ENCODE assay signal across 9 cellular contexts in the genomic region with DNA sequence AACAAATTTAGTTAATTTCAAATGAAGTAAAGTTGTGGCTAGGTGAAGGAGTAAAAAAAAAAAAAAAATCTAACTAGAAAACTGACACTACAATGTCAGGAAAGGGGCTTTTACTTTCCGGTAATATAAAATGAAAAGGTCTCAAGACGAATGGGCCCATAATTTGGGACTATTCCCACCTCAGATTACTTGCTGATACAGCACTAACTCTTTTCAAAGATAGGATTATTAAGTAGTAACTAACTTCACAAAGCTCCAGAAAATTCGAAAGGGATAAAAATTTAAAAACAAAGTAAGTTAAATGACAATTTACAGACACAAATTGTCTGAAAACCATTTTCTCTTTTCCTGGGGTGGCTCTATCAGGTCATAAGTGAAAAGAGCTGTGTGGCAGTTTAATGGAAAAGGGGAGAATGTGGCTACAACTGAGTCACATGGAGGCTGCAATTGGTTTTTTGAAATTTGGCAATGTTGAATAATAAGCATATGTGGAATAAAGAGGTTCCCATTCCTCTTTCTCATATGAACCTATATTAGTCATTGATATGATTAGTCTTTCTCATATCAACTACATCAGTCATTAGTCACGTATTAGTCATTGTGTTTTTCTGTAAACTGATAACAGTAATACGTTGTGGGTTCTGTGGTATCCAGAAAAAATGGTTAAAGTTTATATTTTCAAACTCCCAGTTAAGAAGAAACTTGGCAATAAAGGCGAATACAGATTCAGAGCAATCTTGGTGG.
DNase-seq lines count a peak whose midpoint lies in the region; ATAC-seq and TF ChIP-seq lines count a peak whose summit lies in the region.
"Had no signal": no experiment of that assay in that cellular context is flagged by ENCODE, and none has a peak within 500 bp of the region (broad histone marks: within the 10 kb centered on the region; RNA-seq: fewer than 3 reads in every experiment).

No MANE protein-coding gene starts in this region.

- H3K4me3 ChIP-seq in HEK293 (ENCODE audit: low read depth, low read length) (no peak overlapping the region), RWPE2 (ENCODE audit: severe bottlenecking) (no peak overlapping the region), upper lobe of left lung (no peak overlapping the region)

- CTCF ChIA-PET in HEK293 (lab: Yijun Ruan, JAX): interaction anchor here (0.9 kb wide), 1 partner anchor 19 kb away, joined by 3 read pairs; no protein-coding TSS in a partner anchor

- peak; percentile 58 for DNase-seq in Daoy (ENCODE audit: low read depth)
- no peak for DNase-seq in RWPE2 (ENCODE audit: low spot score)
- DNase-seq in glomerular endothelial cell (ENCODE audit: extremely low read depth, low read depth, low spot score): peak; percentile 42
- DNase-seq in DMS153 (lab: John Stamatoyannopoulos, UW): no peak
- DNase-seq in C1 segment of cervical spinal cord (lab: John Stamatoyannopoulos, UW): no peak
- DNase-seq in GM19238 (ENCODE audit: insufficient read length, low spot score): no peak
- no peak for DNase-seq in upper lobe of left lung
- DNase-seq: amygdala had no signal

- H3K27ac ChIP-seq in HEK293 (ENCODE audit: extremely low read depth, low read depth, low read length) (no peak overlapping the region), RWPE2 (ENCODE audit: poor library complexity, severe bottlenecking) (no peak overlapping the region), upper lobe of left lung (no peak overlapping the region)

- H3K4me1 ChIP-seq in HEK293 (ENCODE audit: control insufficient read depth, insufficient read depth, low read length) (no peaks in the 10 kb centered on the region), RWPE2 (ENCODE audit: insufficient read depth, poor library complexity, severe bottlenecking) (peaks cover 9% of the 10 kb centered on the region), upper lobe of left lung (no peaks in the 10 kb centered on the region)

- TF ChIP-seq CTCF in HEK293 (tag by site-specific recombination; IDR thresholded peaks at IDR 0.05) (no peak), RWPE2 (IDR thresholded peaks at IDR 0.05; ENCODE audit: poor library complexity, severe bottlenecking) (no peak), upper lobe of left lung (IDR thresholded peaks at IDR 0.05) (no peak)

- WGBS in upper lobe of left lung, 2 donors: 75% methylated on average over 6 of the region's 6 CpGs

- POLR2A ChIA-PET in HEK293 (lab: Yijun Ruan, JAX): no interaction called here

- no peaks in the 10 kb centered on the region for H3K27me3 ChIP-seq in RWPE2 (ENCODE audit: insufficient read depth, poor library complexity, severe bottlenecking)
- H3K27me3 ChIP-seq in upper lobe of left lung: no peaks in the 10 kb centered on the region

- no peaks in the 10 kb centered on the region for H3K36me3 ChIP-seq in HEK293 (ENCODE audit: control insufficient read depth in 2 of 2, insufficient read depth in 1 of 2, low read length in 2 of 2)
- no peaks in the 10 kb centered on the region; the same call in 1 of the 2 replicates for H3K36me3 ChIP-seq in RWPE2 (ENCODE audit: low read depth)
- H3K36me3 ChIP-seq in upper lobe of left lung: no peaks in the 10 kb centered on the region

- ATAC-seq in RWPE2 (ENCODE audit: low read depth): peak; percentile 90
- ATAC-seq in upper lobe of left lung (ENCODE audit: low FRiP score in 2 of 2): no peak

- no peak for TF ChIP-seq POLR2A in upper lobe of left lung (IDR thresholded peaks at IDR 0.05)

- no peak for TF ChIP-seq EP300 in upper lobe of left lung (IDR thresholded peaks at IDR 0.05)

- H3K9me3 ChIP-seq in HEK293 (ENCODE audit: control insufficient read depth, insufficient read depth, low read depth, low read length) (no peaks in the 10 kb centered on the region), RWPE2 (ENCODE audit: severe bottlenecking) (no peaks in the 10 kb centered on the region), upper lobe of left lung (no peaks in the 10 kb centered on the region)

TF ChIP-seq in HEK293, 187 proteins besides CTCF, POLR2A, EP300 and RAD21:
- TF ChIP-seq SP2 (tag by site-specific recombination; IDR thresholded peaks at IDR 0.05): no peak
- TF ChIP-seq ZNF184 (tag by site-specific recombination; IDR thresholded peaks at IDR 0.05): peak; percentile 87

Comparison
In these comparisons a context has a peak if more than half of its experiments do, and no peak if none do; other contexts are left out.
1. DNase-seq: peak in Daoy (single experiment) and glomerular endothelial cell (single experiment); none in RWPE2 (single experiment), DMS153 (single experiment), C1 segment of cervical spinal cord (0 of 14), GM19238 (single experiment) and upper lobe of left lung (0 of 2).